ENCODE assay signal across 1 cellular context in genomic region chr13:41973247-41973741, GRCh38.
A peak's percentile ranks its signal among the peaks of the same experiment; 100 is the strongest.
TF ChIP-seq lines count a peak whose summit lies in the region.

No MANE protein-coding gene starts in this region.

TF ChIP-seq in HepG2, 621 proteins besides CTCF, POLR2A, EP300 and RAD21 (continued from another document):
- 0 out of 2 replicates have a peak, but pooled peaks have one; percentile 17 for TF ChIP-seq ZNF574 (CRISPR knock-in tag; IDR thresholded peaks at IDR 0.05)
- TF ChIP-seq CSRNP1 (CRISPR knock-in tag; IDR thresholded peaks at IDR 0.05), result no peak
- no peak for TF ChIP-seq ZSCAN22 (CRISPR knock-in tag; IDR thresholded peaks at IDR 0.05)
- no peak for TF ChIP-seq HINFP (CRISPR knock-in tag; IDR thresholded peaks at IDR 0.05; ENCODE audit: low read depth)
- peak; percentile 44 for TF ChIP-seq ZNF687 (CRISPR knock-in tag; IDR thresholded peaks at IDR 0.05)
- no peak for TF ChIP-seq CBX5 (CRISPR knock-in tag; IDR thresholded peaks at IDR 0.05; ENCODE audit: borderline replicate concordance)
- peak; percentile 20 for TF ChIP-seq STAG1 (CRISPR knock-in tag; IDR thresholded peaks at IDR 0.05)
- no peak for TF ChIP-seq E2F2 (CRISPR knock-in tag; IDR thresholded peaks at IDR 0.05; ENCODE audit: borderline replicate concordance)
- TF ChIP-seq SAP130 (CRISPR knock-in tag; IDR thresholded peaks at IDR 0.05; ENCODE audit: low read depth), result 0 out of 2 replicates have a peak, but pooled peaks have one; percentile 14
- TF ChIP-seq ZBTB20 (CRISPR knock-in tag; IDR thresholded peaks at IDR 0.05; ENCODE audit: borderline replicate concordance, low read depth), result no peak
- no peak for TF ChIP-seq GATAD2A (CRISPR knock-in tag; IDR thresholded peaks at IDR 0.05)
- TF ChIP-seq ZNF501 (CRISPR knock-in tag; IDR thresholded peaks at IDR 0.05), result 0 out of 2 replicates have a peak, but pooled peaks have one; percentile 20
- TF ChIP-seq ZNF343 (CRISPR knock-in tag; IDR thresholded peaks at IDR 0.05), result no peak
- TF ChIP-seq ISX (CRISPR knock-in tag; conservative IDR thresholded peaks at IDR 0.05), result no peak
- TF ChIP-seq WIZ (CRISPR knock-in tag; IDR thresholded peaks at IDR 0.05), result no peak; the same call in 1 of the 2 replicates
- no peak for TF ChIP-seq EEA1 (CRISPR knock-in tag; IDR thresholded peaks at IDR 0.05; ENCODE audit: borderline replicate concordance)
- 0 out of 2 replicates have a peak, but pooled peaks have one; percentile 23 for TF ChIP-seq GABPB1 (CRISPR knock-in tag; IDR thresholded peaks at IDR 0.05)
- peak; percentile 82 for TF ChIP-seq TEAD3 (CRISPR knock-in tag; optimal IDR thresholded peaks at IDR 0.05; ENCODE audit: borderline replicate concordance)
- TF ChIP-seq KLF15 (CRISPR knock-in tag; IDR thresholded peaks at IDR 0.05; ENCODE audit: borderline replicate concordance), result no peak
- 0 out of 2 replicates have a peak, but pooled peaks have one; percentile 15 for TF ChIP-seq PATZ1 (CRISPR knock-in tag; IDR thresholded peaks at IDR 0.05)
- TF ChIP-seq SALL1 (CRISPR knock-in tag; IDR thresholded peaks at IDR 0.05), result peak; percentile 21; the same call in 1 of the 2 replicates
- no peak for TF ChIP-seq CHD2 (IDR thresholded peaks at IDR 0.05; ENCODE audit: low read depth, low read length)
- no peak for TF ChIP-seq SPEN (CRISPR knock-in tag; IDR thresholded peaks at IDR 0.05; ENCODE audit: low read depth)
- no peak for TF ChIP-seq CHD4 (IDR thresholded peaks at IDR 0.05; ENCODE audit: borderline replicate concordance, low read length)
- TF ChIP-seq TIGD3 (CRISPR knock-in tag; IDR thresholded peaks at IDR 0.05; ENCODE audit: borderline replicate concordance), result no peak
- no peak for TF ChIP-seq ZSCAN5A (CRISPR knock-in tag; IDR thresholded peaks at IDR 0.05; ENCODE audit: borderline replicate concordance)
- TF ChIP-seq BORCS8-MEF2B (CRISPR knock-in tag; IDR thresholded peaks at IDR 0.05), result no peak
- TF ChIP-seq POGK (CRISPR knock-in tag; conservative IDR thresholded peaks at IDR 0.05), result 0 out of 2 replicates have a peak, but pooled peaks have one; percentile 35
- no peak for TF ChIP-seq ZNF382 (CRISPR knock-in tag; IDR thresholded peaks at IDR 0.05; ENCODE audit: borderline replicate concordance)
- no peak for TF ChIP-seq PLRG1 (conservative IDR thresholded peaks at IDR 0.05)
- no peak for TF ChIP-seq ZNF800 (CRISPR knock-in tag; IDR thresholded peaks at IDR 0.05)
- TF ChIP-seq SNAPC5 (CRISPR knock-in tag; IDR thresholded peaks at IDR 0.05; ENCODE audit: borderline replicate concordance), result no peak
- TF ChIP-seq CENPBD1 (CRISPR knock-in tag; IDR thresholded peaks at IDR 0.05; ENCODE audit: borderline replicate concordance, low read depth), result no peak
